Comparison of ENCODE assay signal across 15 cellular contexts in genomic region chr17:71402661-71403141, GRCh38.
DNase-seq lines count a peak whose midpoint lies in the region; ATAC-seq and TF ChIP-seq lines count a peak whose summit lies in the region.
"Had no signal": no experiment of that assay in that cellular context is flagged by ENCODE, and none has a peak within 500 bp of the region (broad histone marks: within the 10 kb centered on the region; RNA-seq: fewer than 3 reads in every experiment).

No MANE protein-coding gene starts in this region.

- no peak overlapping the region for H3K27ac ChIP-seq in coronary artery
- H3K27ac ChIP-seq: HL-60 had no signal

- no peak overlapping the region for H3K4me3 ChIP-seq in coronary artery

- intact Hi-C loops in left colon (cut with DNase I, micrococcal nuclease): no loop called here

- no peak for TF ChIP-seq CTCF in coronary artery (IDR thresholded peaks at IDR 0.05)

- peak; percentile 62 for ATAC-seq in left colon
- no peak for ATAC-seq in GM21390 (IDR thresholded peaks at IDR 0.05; ENCODE audit: unreplicated experiment)
- ATAC-seq in GM18502 (IDR thresholded peaks at IDR 0.05; ENCODE audit: poor library complexity, unreplicated experiment): no peak
- ATAC-seq: activated naive CD8-positive, alpha-beta T cell treated with anti-CD3 and anti-CD28 coated beads, Interleukin-2, amount 50 U/mL, for 24 hours; activated T-cell treated with anti-CD3 and anti-CD28 coated beads, Interleukin-2, amount 50 U/mL, for 72 hours had no signal

- DNase-seq in ELF-1 (ENCODE audit: low read depth, low spot score): peak; percentile 35
- peak in 2 of 3 experiments; percentile 48 to 77 for DNase-seq in NCI-H1417 (lab: John Stamatoyannopoulos, UW)
- DNase-seq in RPMI7951 (ENCODE audit: low read depth): peak; percentile 62
- DNase-seq in left colon: no peak
- no peak for DNase-seq in cortex of kidney (lab: John Stamatoyannopoulos, UW)
- DNase-seq in coronary artery (ENCODE audit: low spot score): no peak
- DNase-seq: activated CD4-positive, alpha-beta T cell treated with anti-CD3 and anti-CD28 coated beads, Interleukin-2, amount 50 U/mL, for 4 hours; activated naive CD8-positive, alpha-beta T cell treated with anti-CD3 and anti-CD28 coated beads, Interleukin-2, amount 50 U/mL, for 24 hours; activated T-cell treated with anti-CD3 and anti-CD28 coated beads, Interleukin-2, amount 50 U/mL, for 72 hours; DMS79; Right ventricle myocardium superior; T-helper 9 cell had no signal

Comparison
In these comparisons a context has a peak if more than half of its experiments do, and no peak if none do; other contexts are left out.
1. DNase-seq: peak in ELF-1 (single experiment), NCI-H1417 (2 of 3) and RPMI7951 (single experiment); none in left colon (0 of 2), cortex of kidney (single experiment) and coronary artery (single experiment).